In the genomic region with DNA sequence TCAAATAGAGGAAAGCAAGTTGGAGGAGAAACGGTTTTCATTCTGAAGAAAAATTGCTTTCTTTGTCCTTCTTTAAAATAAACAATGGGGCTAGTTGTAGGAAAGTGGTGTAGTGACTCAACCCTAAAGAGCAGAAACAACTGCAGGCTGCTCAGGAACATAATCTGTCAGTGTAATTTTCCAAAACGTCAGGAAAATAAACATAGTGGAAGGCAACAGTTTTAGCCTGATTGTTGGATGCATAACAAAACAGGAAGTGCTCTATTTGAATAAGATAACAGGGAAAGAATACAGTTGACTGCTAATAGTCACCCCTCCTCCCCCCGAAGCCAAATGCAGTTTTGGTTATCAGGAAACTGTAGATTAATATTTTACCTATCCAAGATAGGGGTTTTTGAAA, we compare ENCODE assay signal across 2 cellular contexts.
TF ChIP-seq lines count a peak whose summit lies in the region.

No MANE protein-coding gene starts in this region.

TF ChIP-seq in HEK293, 187 proteins besides CTCF, POLR2A, EP300 and RAD21 (continued from another document and continues in another):
- TF ChIP-seq, protein P1, sequence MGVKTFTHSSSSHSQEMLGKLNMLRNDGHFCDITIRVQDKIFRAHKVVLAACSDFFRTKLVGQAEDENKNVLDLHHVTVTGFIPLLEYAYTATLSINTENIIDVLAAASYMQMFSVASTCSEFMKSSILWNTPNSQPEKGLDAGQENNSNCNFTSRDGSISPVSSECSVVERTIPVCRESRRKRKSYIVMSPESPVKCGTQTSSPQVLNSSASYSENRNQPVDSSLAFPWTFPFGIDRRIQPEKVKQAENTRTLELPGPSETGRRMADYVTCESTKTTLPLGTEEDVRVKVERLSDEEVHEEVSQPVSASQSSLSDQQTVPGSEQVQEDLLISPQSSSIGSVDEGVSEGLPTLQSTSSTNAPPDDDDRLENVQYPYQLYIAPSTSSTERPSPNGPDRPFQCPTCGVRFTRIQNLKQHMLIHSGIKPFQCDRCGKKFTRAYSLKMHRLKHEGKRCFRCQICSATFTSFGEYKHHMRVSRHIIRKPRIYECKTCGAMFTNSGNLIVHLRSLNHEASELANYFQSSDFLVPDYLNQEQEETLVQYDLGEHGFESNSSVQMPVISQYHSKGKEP (tag by site-specific recombination; IDR thresholded peaks at IDR 0.05) = no peak; the same call in 1 of the 2 replicates
- no peak for TF ChIP-seq ZNF776 (tag by site-specific recombination; IDR thresholded peaks at IDR 0.05; ENCODE audit: borderline replicate concordance)
- TF ChIP-seq, protein P2, sequence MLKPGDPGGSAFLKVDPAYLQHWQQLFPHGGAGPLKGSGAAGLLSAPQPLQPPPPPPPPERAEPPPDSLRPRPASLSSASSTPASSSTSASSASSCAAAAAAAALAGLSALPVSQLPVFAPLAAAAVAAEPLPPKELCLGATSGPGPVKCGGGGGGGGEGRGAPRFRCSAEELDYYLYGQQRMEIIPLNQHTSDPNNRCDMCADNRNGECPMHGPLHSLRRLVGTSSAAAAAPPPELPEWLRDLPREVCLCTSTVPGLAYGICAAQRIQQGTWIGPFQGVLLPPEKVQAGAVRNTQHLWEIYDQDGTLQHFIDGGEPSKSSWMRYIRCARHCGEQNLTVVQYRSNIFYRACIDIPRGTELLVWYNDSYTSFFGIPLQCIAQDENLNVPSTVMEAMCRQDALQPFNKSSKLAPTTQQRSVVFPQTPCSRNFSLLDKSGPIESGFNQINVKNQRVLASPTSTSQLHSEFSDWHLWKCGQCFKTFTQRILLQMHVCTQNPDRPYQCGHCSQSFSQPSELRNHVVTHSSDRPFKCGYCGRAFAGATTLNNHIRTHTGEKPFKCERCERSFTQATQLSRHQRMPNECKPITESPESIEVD (tag by site-specific recombination; IDR thresholded peaks at IDR 0.05) = peak; percentile 49; the same call in 1 of the 2 replicates
- TF ChIP-seq ZNF335 (tag by site-specific recombination; conservative IDR thresholded peaks at IDR 0.05) = no peak
- TF ChIP-seq BCL6B (tag by site-specific recombination; IDR thresholded peaks at IDR 0.05) = no peak
- no peak for TF ChIP-seq ZBTB48 (tag by site-specific recombination; IDR thresholded peaks at IDR 0.05)
- TF ChIP-seq TSHZ1 (tag by site-specific recombination; IDR thresholded peaks at IDR 0.05; ENCODE audit: borderline replicate concordance) = no peak
- TF ChIP-seq IKZF3 (tag by site-specific recombination; IDR thresholded peaks at IDR 0.05) = no peak
- TF ChIP-seq ZNF623 (tag by site-specific recombination; IDR thresholded peaks at IDR 0.05) = no peak
- TF ChIP-seq ZNF433 (tag by site-specific recombination; IDR thresholded peaks at IDR 0.05; ENCODE audit: low read depth) = no peak
- no peak for TF ChIP-seq ZNF350 (tag by site-specific recombination; IDR thresholded peaks at IDR 0.05)
- no peak for TF ChIP-seq ZIC2 (tag by site-specific recombination; IDR thresholded peaks at IDR 0.05)
- TF ChIP-seq ZNF404 (tag by site-specific recombination; IDR thresholded peaks at IDR 0.05) = no peak
- no peak for TF ChIP-seq OSR2 (tag by site-specific recombination; IDR thresholded peaks at IDR 0.05)
- no peak for TF ChIP-seq KLF7 (tag by site-specific recombination; IDR thresholded peaks at IDR 0.05; ENCODE audit: borderline replicate concordance)
- TF ChIP-seq, protein P3, sequence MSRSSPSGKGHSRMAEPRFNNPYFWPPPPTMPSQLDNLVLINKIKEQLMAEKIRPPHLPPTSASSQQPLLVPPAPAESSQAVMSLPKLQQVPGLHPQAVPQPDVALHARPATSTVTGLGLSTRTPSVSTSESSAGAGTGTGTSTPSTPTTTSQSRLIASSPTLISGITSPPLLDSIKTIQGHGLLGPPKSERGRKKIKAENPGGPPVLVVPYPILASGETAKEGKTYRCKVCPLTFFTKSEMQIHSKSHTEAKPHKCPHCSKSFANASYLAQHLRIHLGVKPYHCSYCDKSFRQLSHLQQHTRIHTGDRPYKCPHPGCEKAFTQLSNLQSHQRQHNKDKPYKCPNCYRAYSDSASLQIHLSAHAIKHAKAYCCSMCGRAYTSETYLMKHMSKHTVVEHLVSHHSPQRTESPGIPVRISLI (tag by site-specific recombination; IDR thresholded peaks at IDR 0.05) = no peak
- TF ChIP-seq ZNF785 (tag by site-specific recombination; IDR thresholded peaks at IDR 0.05) = no peak
- peak; percentile 72 for TF ChIP-seq ZNF600 (tag by site-specific recombination; IDR thresholded peaks at IDR 0.05)
- 0 out of 2 replicates have a peak, but pooled peaks have one; percentile 23 for TF ChIP-seq ZNF660 (tag by site-specific recombination; IDR thresholded peaks at IDR 0.05)
- no peak for TF ChIP-seq SCRT2 (tag by site-specific recombination; IDR thresholded peaks at IDR 0.05)
- no peak for TF ChIP-seq ZNF2 (tag by site-specific recombination; IDR thresholded peaks at IDR 0.05)

TF ChIP-seq in endothelial cell of umbilical vein, 7 proteins besides CTCF, POLR2A, EP300 and RAD21 (continued from another document):
- TF ChIP-seq, protein P4, sequence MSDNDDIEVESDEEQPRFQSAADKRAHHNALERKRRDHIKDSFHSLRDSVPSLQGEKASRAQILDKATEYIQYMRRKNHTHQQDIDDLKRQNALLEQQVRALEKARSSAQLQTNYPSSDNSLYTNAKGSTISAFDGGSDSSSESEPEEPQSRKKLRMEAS (IDR thresholded peaks at IDR 0.05; ENCODE audit: insufficient read depth, insufficient read length) = no peak
- TF ChIP-seq EZH2 (IDR thresholded peaks at IDR 0.05; ENCODE audit: borderline replicate concordance, low read depth, low read length, severe bottlenecking) (no peak), JUN (IDR thresholded peaks at IDR 0.05; ENCODE audit: borderline replicate concordance, insufficient read depth, insufficient read length, low read depth) (peak; percentile 61), FOS (IDR thresholded peaks at IDR 0.05; ENCODE audit: borderline replicate concordance, insufficient read depth, low read length) (peak; percentile 80), GATA2 (IDR thresholded peaks at IDR 0.05; ENCODE audit: insufficient read depth, insufficient read length, low read depth, low read length) (peak; percentile 67), MYC (IDR thresholded peaks at IDR 0.05; ENCODE audit: low read depth, low read length) (no peak)
